ENCODE assay signal across 15 cellular contexts in the genomic region with DNA sequence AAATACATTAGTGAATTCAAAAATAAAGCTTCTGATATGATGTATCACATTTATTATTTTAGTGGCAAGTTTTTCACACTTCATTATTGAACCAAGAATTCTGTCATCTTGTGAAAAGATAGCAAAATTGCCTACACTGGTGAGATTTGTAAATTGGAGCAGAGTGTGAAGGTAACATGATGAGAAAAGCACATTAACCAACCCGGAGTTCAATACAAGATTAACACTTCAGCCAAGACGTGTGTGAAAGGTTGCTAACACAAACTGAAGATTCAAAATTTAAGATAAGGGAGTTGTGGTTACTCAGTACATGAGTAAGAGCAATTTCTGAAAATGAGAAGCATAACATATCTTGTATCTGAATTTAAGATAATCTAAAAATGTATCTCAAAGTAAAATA.
DNase-seq lines count a peak whose midpoint lies in the region; ATAC-seq and TF ChIP-seq lines count a peak whose summit lies in the region.
"Had no signal": no experiment of that assay in that cellular context is flagged by ENCODE, and none has a peak within 500 bp of the region (broad histone marks: within the 10 kb centered on the region; RNA-seq: fewer than 3 reads in every experiment).

No MANE protein-coding gene starts in this region.

- no peaks in the 10 kb centered on the region for H3K79me1 ChIP-seq in mesendoderm (ENCODE audit: low read length)

- no peaks in the 10 kb centered on the region for H3K36me3 Mint-ChIP-seq in GM23338 (ENCODE audit: low read depth)
- H3K36me3 Mint-ChIP-seq: CD4-positive, alpha-beta memory T cell had no signal

- no CpG with 5 or more reads among the region's 2 CpGs for WGBS in mesendoderm (ENCODE audit: extremely low coverage, insufficient coverage, low lambda C conversion rate)

- H3K9me2 ChIP-seq in GM23338 (ENCODE audit: insufficient read depth), result no peaks in the 10 kb centered on the region

- H2BK5ac ChIP-seq in mesendoderm (ENCODE audit: low read length), result no peak overlapping the region

- H3K18ac ChIP-seq in mesendoderm (ENCODE audit: low read length), result no peak overlapping the region

- 0 out of 2 replicates have a peak overlapping the region, but pooled peaks have one; percentile 52 for H3K27ac Mint-ChIP-seq in GM23338
- H3K27ac Mint-ChIP-seq: CD4-positive, alpha-beta memory T cell had no signal

- no peaks in the 10 kb centered on the region for H3K27me3 ChIP-seq in DND-41 (ENCODE audit: insufficient read depth, low read length, poor library complexity)
- H3K27me3 ChIP-seq in GM23338 (ENCODE audit: insufficient read depth), result no peaks in the 10 kb centered on the region
- no peaks in the 10 kb centered on the region for H3K27me3 ChIP-seq in mesendoderm (ENCODE audit: insufficient read depth, low read length, poor library complexity)

- no peak overlapping the region for H3K56ac ChIP-seq in mesendoderm (ENCODE audit: low read length)

- H2BK15ac ChIP-seq in mesendoderm (replicated peaks; ENCODE audit: low read depth), result no peak overlapping the region

- H4K8ac ChIP-seq in mesendoderm (ENCODE audit: low read depth, low read length), result no peak overlapping the region

- H3K27ac ChIP-seq in DND-41 (ENCODE audit: low read length), result peak overlapping the region; percentile 48; the same call in 1 of the 2 replicates
- H3K27ac ChIP-seq in GM23338 (ENCODE audit: low read depth), result no peak overlapping the region
- H3K27ac ChIP-seq in mesendoderm (ENCODE audit: low read depth, low read length), result no peak overlapping the region

- H4K5ac ChIP-seq in mesendoderm (ENCODE audit: low read length), result no peak overlapping the region

- no peaks in the 10 kb centered on the region for H3K4me1 Mint-ChIP-seq in GM23338
- H3K4me1 Mint-ChIP-seq: CD4-positive, alpha-beta memory T cell had no signal

- DNase-seq in DND-41 (no peak), GM23338 (ENCODE audit: low spot score) (no peak), amniotic epithelial cell (ENCODE audit: low read depth) (peak; percentile 24), mesendoderm (peak; percentile 28), GM20000 (ENCODE audit: low spot score) (no peak), GM10266 (ENCODE audit: extremely low spot score) (no peak), NOMO-1 treated with DMSO at 0.1 percent for 48 hours (lab: John Stamatoyannopoulos, UW; ENCODE audit: unreplicated experiment) (no peak)
- DNase-seq: C1 segment of cervical spinal cord; Caco-2; CD4-positive, alpha-beta memory T cell; DMS153; EL; GDM1; H7; HCEC 1CT had no signal

- no peak overlapping the region for H3K9ac ChIP-seq in DND-41 (ENCODE audit: low read depth, low read length)
- H3K9ac ChIP-seq in mesendoderm (ENCODE audit: low read length), result no peak overlapping the region

- no peaks in the 10 kb centered on the region for H4K20me1 ChIP-seq in DND-41 (ENCODE audit: insufficient read depth, low read length)
- no peaks in the 10 kb centered on the region for H4K20me1 ChIP-seq in GM23338 (replicated peaks; ENCODE audit: insufficient read depth)

- H3K4me3 Mint-ChIP-seq in GM23338, result no peak overlapping the region
- H3K4me3 Mint-ChIP-seq: CD4-positive, alpha-beta memory T cell had no signal

- no peaks in the 10 kb centered on the region for H3K9me3 Mint-ChIP-seq in GM23338

- H3K23ac ChIP-seq in mesendoderm (ENCODE audit: low read length), result no peak overlapping the region

- H3K4ac ChIP-seq in mesendoderm (ENCODE audit: low read depth, low read length), result no peak overlapping the region

- H2AFZ ChIP-seq in DND-41 (ENCODE audit: low read depth, low read length) (0 out of 2 replicates have a peak overlapping the region, but pooled peaks have one; percentile 14), GM23338 (no peak overlapping the region)

- H3K79me2 ChIP-seq in DND-41 (ENCODE audit: insufficient read depth, low read length), result no peaks in the 10 kb centered on the region
- H3K79me2 ChIP-seq in GM23338 (replicated peaks; ENCODE audit: insufficient read depth), result no peaks in the 10 kb centered on the region
- no peaks in the 10 kb centered on the region for H3K79me2 ChIP-seq in mesendoderm (ENCODE audit: control insufficient read depth, insufficient read depth, low read length)

- no peak overlapping the region for H2BK120ac ChIP-seq in mesendoderm (ENCODE audit: low read depth, low read length)

- no peaks in the 10 kb centered on the region for H3K36me3 ChIP-seq in DND-41 (ENCODE audit: insufficient read depth, low read length)
- H3K36me3 ChIP-seq in GM23338 (ENCODE audit: insufficient read depth), result no peaks in the 10 kb centered on the region
- no peaks in the 10 kb centered on the region for H3K36me3 ChIP-seq in mesendoderm (ENCODE audit: control insufficient read depth, insufficient read depth, low read length)

- no peak overlapping the region for H2AK5ac ChIP-seq in mesendoderm (ENCODE audit: low read length)

- H3F3A ChIP-seq in GM23338 (replicated peaks; ENCODE audit: low read depth), result no peaks in the 10 kb centered on the region

- H3K4me1 ChIP-seq in DND-41 (ENCODE audit: insufficient read depth, low read length) (peaks cover 36% of the 10 kb centered on the region), GM23338 (ENCODE audit: insufficient read depth) (no peaks in the 10 kb centered on the region), mesendoderm (ENCODE audit: control insufficient read depth, low read depth, low read length) (no peaks in the 10 kb centered on the region)
- H3K4me1 ChIP-seq: Caco-2 had no signal

- ATAC-seq in DND-41 (ENCODE audit: insufficient read depth, low read depth) (peak; percentile 82), GM23338 (no peak)

- no peak for TF ChIP-seq CTCF in DND-41 (IDR thresholded peaks at IDR 0.05; ENCODE audit: borderline replicate concordance, extremely low read depth, low read length, poor library complexity, severe bottlenecking)
- no peak for TF ChIP-seq CTCF in GM23338 (conservative IDR thresholded peaks at IDR 0.05; ENCODE audit: low read depth in 2 of 2)
- TF ChIP-seq CTCF in GM20000 (IDR thresholded peaks at IDR 0.05; ENCODE audit: extremely low read depth, missing control alignments), result no peak
- TF ChIP-seq CTCF in GM10266 (IDR thresholded peaks at IDR 0.05; ENCODE audit: control insufficient read depth, insufficient read depth, low read depth, missing control alignments), result no peak

- H3K9me3 ChIP-seq in DND-41 (ENCODE audit: insufficient read depth, low read length, severe bottlenecking), result no peaks in the 10 kb centered on the region
- H3K9me3 ChIP-seq: Caco-2 had no signal

- H3K4me3 ChIP-seq in DND-41 (ENCODE audit: low read depth in 1 of 2, low read length in 2 of 2), result no peak overlapping the region
- H3K4me3 ChIP-seq in GM23338, result no peak overlapping the region
- H3K4me3 ChIP-seq in mesendoderm (ENCODE audit: low read length), result no peak overlapping the region

- H3K4me2 ChIP-seq in DND-41 (ENCODE audit: insufficient read depth, low read length) (peak overlapping the region; percentile 5; the same call in 1 of the 2 replicates), GM23338 (no peak overlapping the region), mesendoderm (ENCODE audit: low read length) (no peak overlapping the region)

- H3K27me3 Mint-ChIP-seq in GM23338 (ENCODE audit: insufficient read depth, low read depth, poor library complexity), result no peaks in the 10 kb centered on the region
- H3K27me3 Mint-ChIP-seq: CD4-positive, alpha-beta memory T cell had no signal

Comparison
In these comparisons a context has a peak if more than half of its experiments do, and no peak if none do; other contexts are left out.
1. DNase-seq: peak in amniotic epithelial cell (single experiment) and mesendoderm (single experiment); none in DND-41 (single experiment), GM23338 (single experiment), GM20000 (single experiment), GM10266 (single experiment) and NOMO-1 treated with DMSO at 0.1 percent for 48 hours (single experiment).